8 cellular contexts compared by ENCODE assay signal in the genomic region with DNA sequence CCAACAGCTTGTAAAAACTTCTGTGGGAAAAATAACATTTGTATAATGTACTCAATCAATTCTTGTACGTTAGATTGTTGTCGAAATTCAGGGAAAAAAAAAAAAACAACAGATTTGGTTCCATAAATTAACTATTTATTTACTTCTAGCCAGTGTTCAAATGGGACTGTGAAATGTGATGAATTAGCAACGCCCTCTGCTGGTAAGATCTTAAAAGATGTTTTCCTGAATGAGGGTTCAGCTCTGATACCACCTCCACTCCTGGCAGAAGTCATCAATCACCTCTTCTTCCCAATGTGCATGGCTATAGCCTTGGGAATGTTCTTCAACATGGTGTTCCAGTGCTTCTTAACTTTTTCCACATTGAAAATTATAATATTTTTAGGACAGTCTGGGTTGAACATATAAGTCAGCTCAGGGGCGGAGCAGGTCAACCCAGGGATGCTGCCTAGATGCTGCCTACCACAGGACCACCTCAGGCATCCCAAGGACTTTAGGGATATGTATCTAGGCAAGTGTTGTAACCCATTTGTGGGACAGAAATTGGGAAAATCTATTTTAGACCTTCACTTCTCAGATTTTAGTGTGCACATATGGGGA.
DNase-seq lines count a peak whose midpoint lies in the region; ATAC-seq and TF ChIP-seq lines count a peak whose summit lies in the region.

No MANE protein-coding gene starts in this region.

- in situ Hi-C loops in astrocyte of the cerebellum (cut with HindIII; ENCODE audit: low sequenced_read_pairs) (no loop called here), transverse colon (cut with MboI; ENCODE audit: low pct_ligation_motif_present in 1 of 4, low pct_unique_long_range_greater_than_20kb in 1 of 4, low sequenced_read_pairs in 3 of 4) (loop anchor here in 2 of 4 donors (25.0 kb wide), 1 partner anchor 858 kb away; no protein-coding TSS in a partner anchor)

- WGBS in transverse colon (ENCODE audit: low coverage in 1 of 2), 2 donors = 24 to 25% methylated on average over 4 of the region's 4 CpGs

- TF ChIP-seq EP300 in transverse colon (IDR thresholded peaks at IDR 0.05; ENCODE audit: low read depth) = no peak

- no peaks in the 10 kb centered on the region for H3K4me1 ChIP-seq in transverse colon

- no peak for ATAC-seq in HG03196 (IDR thresholded peaks at IDR 0.05; ENCODE audit: unreplicated experiment)
- no peak for ATAC-seq in T-cell (replicated peaks in 1 of 4)

- H3K36me3 Mint-ChIP-seq in immature natural killer cell (no peaks in the 10 kb centered on the region), T-cell (no peaks in the 10 kb centered on the region)

- no peak overlapping the region for H3K4me3 Mint-ChIP-seq in immature natural killer cell
- no peak overlapping the region for H3K4me3 Mint-ChIP-seq in T-cell

- no peak for TF ChIP-seq POLR2A in transverse colon (IDR thresholded peaks at IDR 0.05)

- H3K4me1 Mint-ChIP-seq in immature natural killer cell (peaks cover 15 to 17% of the 10 kb centered on the region in 2 donors), T-cell (no peaks in the 10 kb centered on the region)

- H3K27me3 Mint-ChIP-seq in immature natural killer cell (ENCODE audit: low read depth in 3 of 3) (peaks cover 0 to 3% (median 2%) of the 10 kb centered on the region in 3 donors), T-cell (peaks cover 7% of the 10 kb centered on the region in 2 donors)

- no peaks in the 10 kb centered on the region for H3K36me3 ChIP-seq in transverse colon

- no peak overlapping the region for H3K27ac Mint-ChIP-seq in immature natural killer cell
- no peak overlapping the region for H3K27ac Mint-ChIP-seq in T-cell

- CTCF ChIA-PET in T-cell (lab: Charles Lee) = interaction anchor here (0.6 to 2.6 kb wide), 7 partner anchors 13 to 1278 kb away, joined by 3 to 15 read pairs (median 4); no protein-coding TSS in a partner anchor

- TF ChIP-seq CTCF in astrocyte of the cerebellum (IDR thresholded peaks at IDR 0.05; ENCODE audit: low read depth, low read length, missing control alignments) = peak; percentile 52
- TF ChIP-seq CTCF in transverse colon (IDR thresholded peaks at IDR 0.05) = peak; percentile 45 to 63 (median 56)

- no peaks in the 10 kb centered on the region for H3K9me3 ChIP-seq in transverse colon

- H3K4me3 ChIP-seq in astrocyte of the cerebellum (ENCODE audit: low read depth, low read length) (no peak overlapping the region), transverse colon (no peak overlapping the region)

- peak; percentile 58 for DNase-seq in EH (ENCODE audit: low read depth)
- DNase-seq in HCEC 1CT = peak; percentile 53
- DNase-seq in NCI-H187 treated with DMSO at 0.1 percent for 48 hours (lab: John Stamatoyannopoulos, UW) = peak; percentile 2
- peak; percentile 37 for DNase-seq in astrocyte of the cerebellum (ENCODE audit: low read depth)
- peak; percentile 10 to 32 (median 31) for DNase-seq in immature natural killer cell
- no peak for DNase-seq in transverse colon
- DNase-seq in T-cell = no peak

- intact Hi-C loops in transverse colon (cut with DNase I; ENCODE audit: low total_unique reads) = loop anchor here (10.0 kb wide), 2 partner anchors 65 to 715 kb away; no protein-coding TSS in a partner anchor

- H3K27ac ChIP-seq in transverse colon = no peak overlapping the region

- POLR2A ChIA-PET in T-cell (lab: Charles Lee) = no interaction called here

- H3K9me3 Mint-ChIP-seq in immature natural killer cell (no peaks in the 10 kb centered on the region), T-cell (no peaks in the 10 kb centered on the region)

- no peaks in the 10 kb centered on the region for H3K27me3 ChIP-seq in transverse colon

Comparison
In these comparisons a context has a peak if more than half of its experiments do, and no peak if none do; other contexts are left out.
1. DNase-seq: peak in EH (single experiment), HCEC 1CT (single experiment), NCI-H187 treated with DMSO at 0.1 percent for 48 hours (single experiment), astrocyte of the cerebellum (single experiment) and immature natural killer cell (3 of 3); none in transverse colon (single experiment) and T-cell (0 of 34).